In the genomic region with DNA sequence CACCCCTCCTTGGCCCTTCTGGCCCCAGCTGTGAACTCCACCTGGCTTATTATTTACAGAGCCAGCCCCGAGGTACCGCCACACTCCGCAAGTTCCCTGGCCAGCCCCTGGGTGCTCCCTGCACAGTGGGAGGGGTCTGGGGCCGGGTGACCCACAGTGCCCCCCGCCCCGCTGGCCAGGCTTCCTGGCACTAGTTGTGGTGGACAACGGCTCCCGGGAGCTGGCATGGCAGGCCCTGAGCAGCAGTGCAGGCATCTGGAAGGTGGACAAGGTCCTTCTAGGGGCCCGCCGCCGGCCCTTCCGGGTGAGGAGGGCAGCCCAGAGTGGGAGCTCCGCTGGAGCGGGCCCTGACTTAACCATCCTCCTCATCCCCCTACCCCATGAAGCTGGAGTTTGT, we compare ENCODE assay signal across 1 cellular context.
TF ChIP-seq lines count a peak whose summit lies in the region.

No MANE protein-coding gene starts in this region.

TF ChIP-seq in HepG2, 621 proteins besides CTCF, POLR2A, EP300 and RAD21:
- TF ChIP-seq, protein P1, sequence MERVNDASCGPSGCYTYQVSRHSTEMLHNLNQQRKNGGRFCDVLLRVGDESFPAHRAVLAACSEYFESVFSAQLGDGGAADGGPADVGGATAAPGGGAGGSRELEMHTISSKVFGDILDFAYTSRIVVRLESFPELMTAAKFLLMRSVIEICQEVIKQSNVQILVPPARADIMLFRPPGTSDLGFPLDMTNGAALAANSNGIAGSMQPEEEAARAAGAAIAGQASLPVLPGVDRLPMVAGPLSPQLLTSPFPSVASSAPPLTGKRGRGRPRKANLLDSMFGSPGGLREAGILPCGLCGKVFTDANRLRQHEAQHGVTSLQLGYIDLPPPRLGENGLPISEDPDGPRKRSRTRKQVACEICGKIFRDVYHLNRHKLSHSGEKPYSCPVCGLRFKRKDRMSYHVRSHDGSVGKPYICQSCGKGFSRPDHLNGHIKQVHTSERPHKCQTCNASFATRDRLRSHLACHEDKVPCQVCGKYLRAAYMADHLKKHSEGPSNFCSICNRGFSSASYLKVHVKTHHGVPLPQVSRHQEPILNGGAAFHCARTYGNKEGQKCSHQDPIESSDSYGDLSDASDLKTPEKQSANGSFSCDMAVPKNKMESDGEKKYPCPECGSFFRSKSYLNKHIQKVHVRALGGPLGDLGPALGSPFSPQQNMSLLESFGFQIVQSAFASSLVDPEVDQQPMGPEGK (CRISPR knock-in tag; IDR thresholded peaks at IDR 0.05) = peak; percentile 50; the same call in 1 of the 2 replicates
- TF ChIP-seq ZNF33A (CRISPR knock-in tag; IDR thresholded peaks at IDR 0.05; ENCODE audit: borderline replicate concordance) = no peak
- 0 out of 2 replicates have a peak, but pooled peaks have one; percentile 1 for TF ChIP-seq ZNF263 (CRISPR knock-in tag; IDR thresholded peaks at IDR 0.05)
- TF ChIP-seq ZNF773 (CRISPR knock-in tag; IDR thresholded peaks at IDR 0.05; ENCODE audit: borderline replicate concordance) = no peak
- no peak for TF ChIP-seq THAP9 (CRISPR knock-in tag; IDR thresholded peaks at IDR 0.05; ENCODE audit: borderline replicate concordance)
- TF ChIP-seq MXI1 (IDR thresholded peaks at IDR 0.05; ENCODE audit: borderline replicate concordance, low read depth, low read length) = 0 out of 3 replicates have a peak, but pooled peaks have one; percentile 4
- TF ChIP-seq TBX2 (CRISPR knock-in tag; IDR thresholded peaks at IDR 0.05; ENCODE audit: borderline replicate concordance) = 0 out of 2 replicates have a peak, but pooled peaks have one; percentile 15
- TF ChIP-seq, protein P2, sequence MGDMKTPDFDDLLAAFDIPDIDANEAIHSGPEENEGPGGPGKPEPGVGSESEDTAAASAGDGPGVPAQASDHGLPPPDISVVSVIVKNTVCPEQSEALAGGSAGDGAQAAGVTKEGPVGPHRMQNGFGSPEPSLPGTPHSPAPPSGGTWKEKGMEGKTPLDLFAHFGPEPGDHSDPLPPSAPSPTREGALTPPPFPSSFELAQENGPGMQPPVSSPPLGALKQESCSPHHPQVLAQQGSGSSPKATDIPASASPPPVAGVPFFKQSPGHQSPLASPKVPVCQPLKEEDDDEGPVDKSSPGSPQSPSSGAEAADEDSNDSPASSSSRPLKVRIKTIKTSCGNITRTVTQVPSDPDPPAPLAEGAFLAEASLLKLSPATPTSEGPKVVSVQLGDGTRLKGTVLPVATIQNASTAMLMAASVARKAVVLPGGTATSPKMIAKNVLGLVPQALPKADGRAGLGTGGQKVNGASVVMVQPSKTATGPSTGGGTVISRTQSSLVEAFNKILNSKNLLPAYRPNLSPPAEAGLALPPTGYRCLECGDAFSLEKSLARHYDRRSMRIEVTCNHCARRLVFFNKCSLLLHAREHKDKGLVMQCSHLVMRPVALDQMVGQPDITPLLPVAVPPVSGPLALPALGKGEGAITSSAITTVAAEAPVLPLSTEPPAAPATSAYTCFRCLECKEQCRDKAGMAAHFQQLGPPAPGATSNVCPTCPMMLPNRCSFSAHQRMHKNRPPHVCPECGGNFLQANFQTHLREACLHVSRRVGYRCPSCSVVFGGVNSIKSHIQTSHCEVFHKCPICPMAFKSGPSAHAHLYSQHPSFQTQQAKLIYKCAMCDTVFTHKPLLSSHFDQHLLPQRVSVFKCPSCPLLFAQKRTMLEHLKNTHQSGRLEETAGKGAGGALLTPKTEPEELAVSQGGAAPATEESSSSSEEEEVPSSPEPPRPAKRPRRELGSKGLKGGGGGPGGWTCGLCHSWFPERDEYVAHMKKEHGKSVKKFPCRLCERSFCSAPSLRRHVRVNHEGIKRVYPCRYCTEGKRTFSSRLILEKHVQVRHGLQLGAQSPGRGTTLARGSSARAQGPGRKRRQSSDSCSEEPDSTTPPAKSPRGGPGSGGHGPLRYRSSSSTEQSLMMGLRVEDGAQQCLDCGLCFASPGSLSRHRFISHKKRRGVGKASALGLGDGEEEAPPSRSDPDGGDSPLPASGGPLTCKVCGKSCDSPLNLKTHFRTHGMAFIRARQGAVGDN (CRISPR knock-in tag; IDR thresholded peaks at IDR 0.05) = peak; percentile 42
- TF ChIP-seq AGO1 (IDR thresholded peaks at IDR 0.05; ENCODE audit: low read depth, low read length, poor library complexity, severe bottlenecking) = peak; percentile 29
- peak; percentile 72 for TF ChIP-seq AGO2 (optimal IDR thresholded peaks at IDR 0.05; ENCODE audit: low read depth, low read length)
- TF ChIP-seq, protein P3, sequence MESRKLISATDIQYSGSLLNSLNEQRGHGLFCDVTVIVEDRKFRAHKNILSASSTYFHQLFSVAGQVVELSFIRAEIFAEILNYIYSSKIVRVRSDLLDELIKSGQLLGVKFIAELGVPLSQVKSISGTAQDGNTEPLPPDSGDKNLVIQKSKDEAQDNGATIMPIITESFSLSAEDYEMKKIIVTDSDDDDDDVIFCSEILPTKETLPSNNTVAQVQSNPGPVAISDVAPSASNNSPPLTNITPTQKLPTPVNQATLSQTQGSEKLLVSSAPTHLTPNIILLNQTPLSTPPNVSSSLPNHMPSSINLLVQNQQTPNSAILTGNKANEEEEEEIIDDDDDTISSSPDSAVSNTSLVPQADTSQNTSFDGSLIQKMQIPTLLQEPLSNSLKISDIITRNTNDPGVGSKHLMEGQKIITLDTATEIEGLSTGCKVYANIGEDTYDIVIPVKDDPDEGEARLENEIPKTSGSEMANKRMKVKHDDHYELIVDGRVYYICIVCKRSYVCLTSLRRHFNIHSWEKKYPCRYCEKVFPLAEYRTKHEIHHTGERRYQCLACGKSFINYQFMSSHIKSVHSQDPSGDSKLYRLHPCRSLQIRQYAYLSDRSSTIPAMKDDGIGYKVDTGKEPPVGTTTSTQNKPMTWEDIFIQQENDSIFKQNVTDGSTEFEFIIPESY (CRISPR knock-in tag; IDR thresholded peaks at IDR 0.05) = peak; percentile 92
- TF ChIP-seq, protein P4, sequence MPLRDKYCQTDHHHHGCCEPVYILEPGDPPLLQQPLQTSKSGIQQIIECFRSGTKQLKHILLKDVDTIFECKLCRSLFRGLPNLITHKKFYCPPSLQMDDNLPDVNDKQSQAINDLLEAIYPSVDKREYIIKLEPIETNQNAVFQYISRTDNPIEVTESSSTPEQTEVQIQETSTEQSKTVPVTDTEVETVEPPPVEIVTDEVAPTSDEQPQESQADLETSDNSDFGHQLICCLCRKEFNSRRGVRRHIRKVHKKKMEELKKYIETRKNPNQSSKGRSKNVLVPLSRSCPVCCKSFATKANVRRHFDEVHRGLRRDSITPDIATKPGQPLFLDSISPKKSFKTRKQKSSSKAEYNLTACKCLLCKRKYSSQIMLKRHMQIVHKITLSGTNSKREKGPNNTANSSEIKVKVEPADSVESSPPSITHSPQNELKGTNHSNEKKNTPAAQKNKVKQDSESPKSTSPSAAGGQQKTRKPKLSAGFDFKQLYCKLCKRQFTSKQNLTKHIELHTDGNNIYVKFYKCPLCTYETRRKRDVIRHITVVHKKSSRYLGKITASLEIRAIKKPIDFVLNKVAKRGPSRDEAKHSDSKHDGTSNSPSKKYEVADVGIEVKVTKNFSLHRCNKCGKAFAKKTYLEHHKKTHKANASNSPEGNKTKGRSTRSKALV (CRISPR knock-in tag; IDR thresholded peaks at IDR 0.05) = no peak
- TF ChIP-seq POLR2G (IDR thresholded peaks at IDR 0.05; ENCODE audit: low read depth, low read length) = 0 out of 2 replicates have a peak, but pooled peaks have one; percentile 20
